ENCODE assay signal across 9 cellular contexts in genomic region chr13:110340812-110341444, GRCh38. TPM values are rescaled to one million over a fixed set of nuclear protein-coding genes. Genes with fewer than 3 reads are reported as not detected.
DNase-seq lines count a peak whose midpoint lies in the region; ATAC-seq and TF ChIP-seq lines count a peak whose summit lies in the region.
"Had no signal": no experiment of that assay in that cellular context is flagged by ENCODE, and none has a peak within 500 bp of the region (broad histone marks: within the 10 kb centered on the region; RNA-seq: fewer than 3 reads in every experiment).

No MANE protein-coding gene starts in this region.

- H3K4me3 ChIP-seq in fibroblast of pulmonary artery (replicated peaks; ENCODE audit: low read depth, low read length) (peak overlapping the region; percentile 27), psoas muscle (peak overlapping the region; percentile 25), upper lobe of left lung (peak overlapping the region in 2 of 4 donors; percentile 1 to 22)

- H3K27ac ChIP-seq in psoas muscle (peak overlapping the region; percentile 73), upper lobe of left lung (peak overlapping the region; percentile 85 to 90 (median 89))

- TF ChIP-seq CTCF in fibroblast of pulmonary artery (IDR thresholded peaks at IDR 0.05; ENCODE audit: low read length, missing control alignments) = no peak
- no peak for TF ChIP-seq CTCF in psoas muscle (IDR thresholded peaks at IDR 0.05)
- no peak for TF ChIP-seq CTCF in upper lobe of left lung (IDR thresholded peaks at IDR 0.05)

- TF ChIP-seq EP300 in upper lobe of left lung (IDR thresholded peaks at IDR 0.05) = peak in 3 of 4 donors; percentile 62 to 92 (median 86)

- H3K4me1 ChIP-seq in psoas muscle (peaks cover 27% of the 10 kb centered on the region), upper lobe of left lung (peaks cover 50 to 83% (median 56%) of the 10 kb centered on the region in 4 donors)

- WGBS in psoas muscle, 3 donors = 41 to 51% (median 49%) methylated on average over 24 of the region's 24 CpGs
- 23 to 31% methylated on average over 13 to 24 of the region's 24 CpGs for WGBS in upper lobe of left lung, 2 donors

- H3K36me3 ChIP-seq in psoas muscle (ENCODE audit: insufficient read depth in 1 of 2, low read depth in 1 of 2) (no peaks in the 10 kb centered on the region), upper lobe of left lung (no peaks in the 10 kb centered on the region)

- H3K9me3 ChIP-seq in psoas muscle (no peaks in the 10 kb centered on the region), upper lobe of left lung (no peaks in the 10 kb centered on the region)

- no peak for TF ChIP-seq POLR2A in upper lobe of left lung (IDR thresholded peaks at IDR 0.05)

- H3K27me3 ChIP-seq in psoas muscle (ENCODE audit: insufficient read depth in 3 of 3, low read length in 2 of 3) = peaks cover 0 to 18% (median 5%) of the 10 kb centered on the region in 3 donors
- H3K27me3 ChIP-seq in upper lobe of left lung = no peaks in the 10 kb centered on the region

- ATAC-seq in HG02642 (IDR thresholded peaks at IDR 0.05; ENCODE audit: poor library complexity, unreplicated experiment) (peak; percentile 64), psoas muscle (peak; percentile 41 to 80 (median 68)), upper lobe of left lung (ENCODE audit: low FRiP score in 2 of 2) (peak; percentile 53 to 73)

- DNase-seq in A172 (ENCODE audit: low spot score) (peak; percentile 68), fibroblast of pulmonary artery (ENCODE audit: low read depth) (peak; percentile 95), psoas muscle (peak; percentile 80 to 87), upper lobe of left lung (peak in 1 of 2 donors; percentile 72), cerebellar nuclear complex (lab: John Stamatoyannopoulos, UW) (no peak), HPDE6-E6E7 (ENCODE audit: extremely low spot score) (no peak)
- DNase-seq in activated CD8-positive, alpha-beta memory T cell treated with anti-CD3 and anti-CD28 coated beads, Interleukin-2, amount 50 U/mL, for 24 hours (ENCODE audit: extremely low read depth) = peak; percentile 17

- intact Hi-C loops in psoas muscle (cut with DNase I) = no loop called here

RNA-seq across cellular contexts. Expression of gene COL4A2, which starts 33.8 kb away (rescaled TPM):
- total RNA-seq in A172 (2014; rRNA removed; shearing (Covaris generic)) = 177 and 218 TPM in 2 replicates
- total RNA-seq in psoas muscle = 10 to 100 TPM; 49.1 to 64.0 (median 59.9) TPM
- polyA plus RNA-seq in psoas muscle = 10 to 100 TPM; 25.8 to 84.5 (median 37.9) TPM
- total RNA-seq in upper lobe of left lung = 100 to 1,000 TPM; 169 to 458 (median 258) TPM
- total RNA-seq: T-helper 2 cell treated with Interferon-gamma antibody and Interleukin-4, amounts not matched to agents 100 ng/mL and 5 ng/mL, for 36 hours had no signal

RNA-seq across cellular contexts. Expression of gene COL4A1, which starts 34.0 kb away (rescaled TPM):
- total RNA-seq in A172 (2014; rRNA removed; shearing (Covaris generic)) = 197 and 221 TPM in 2 replicates
- total RNA-seq in psoas muscle (100 to 1,000 TPM in 2 of 4 donors, 10 to 100 TPM in 2; 87.3 to 127 (median 110) TPM), upper lobe of left lung (100 to 1,000 TPM in 4 of 6 donors, 10 to 100 TPM in 2; 81.7 to 309 (median 167) TPM)
- polyA plus RNA-seq in psoas muscle = 100 to 1,000 TPM in 1 of 3 donors, 10 to 100 TPM in 2; 39.0 to 115 (median 60.2) TPM
- total RNA-seq: T-helper 2 cell treated with Interferon-gamma antibody and Interleukin-4, amounts not matched to agents 100 ng/mL and 5 ng/mL, for 36 hours had no signal

Comparison
In these comparisons a context has a peak if more than half of its experiments do, and no peak if none do; other contexts are left out.
1. DNase-seq: peak in A172 (single experiment), activated CD8-positive, alpha-beta memory T cell treated with anti-CD3 and anti-CD28 coated beads, Interleukin-2, amount 50 U/mL, for 24 hours (single experiment), fibroblast of pulmonary artery (single experiment) and psoas muscle (2 of 2); none in cerebellar nuclear complex (0 of 2) and HPDE6-E6E7 (single experiment).
2. Peak in every context shown above with its lines, with median percentiles within 50 percentile points of each other: ATAC-seq.